8 cellular contexts compared by ENCODE assay signal in genomic region chr7:129169705-129170319, GRCh38. TPM values are rescaled to one million over a fixed set of nuclear protein-coding genes. Genes with fewer than 3 reads are reported as not detected.
DNase-seq lines count a peak whose midpoint lies in the region; TF ChIP-seq lines count a peak whose summit lies in the region.

No MANE protein-coding gene starts in this region.

- peak overlapping the region; percentile 45 for H3K27ac Mint-ChIP-seq in T-helper 1 cell treated with Interleukin-12 subunit alpha and Interleukin-12 subunit beta and Interleukin-4 antibody, amounts not matched to agents 30 μg/mL and 1 μg/mL, for 36 hours

- peak overlapping the region; percentile 60 for H3K4me3 ChIP-seq in H7 (ENCODE audit: insufficient read depth, low read depth, low read length)

- TF ChIP-seq CTCF in GM10248 (IDR thresholded peaks at IDR 0.05; ENCODE audit: control extremely low read depth, extremely low read depth, low read depth, missing control alignments) = no peak

- H3K27me3 ChIP-seq in H7 (ENCODE audit: control insufficient read depth, insufficient read depth, low read length) = no peaks in the 10 kb centered on the region

- DNase-seq in GM10248 (ENCODE audit: extremely low spot score) (peak; percentile 64), H7 (peak; percentile 58), germinal center (ENCODE audit: low spot score) (peak; percentile 77), NCI-H187 (lab: John Stamatoyannopoulos, UW) (no peak), NCI-H1694 treated with DMSO at 0.1 percent for 48 hours (lab: John Stamatoyannopoulos, UW) (no peak), NCI-H1092 (lab: John Stamatoyannopoulos, UW) (no peak)
- DNase-seq in stimulated activated CD4-positive, alpha-beta T cell treated with anti-CD3 and anti-CD28 coated beads, Interleukin-1b, Interleukin-23, amount 100 ng/mL, for 48 hours = peak; percentile 31

- no peaks in the 10 kb centered on the region for H3K36me3 Mint-ChIP-seq in T-helper 1 cell treated with Interleukin-12 subunit alpha and Interleukin-12 subunit beta and Interleukin-4 antibody, amounts not matched to agents 30 μg/mL and 1 μg/mL, for 36 hours (ENCODE audit: low read depth)

- peaks cover 20% of the 10 kb centered on the region for H3K4me1 Mint-ChIP-seq in T-helper 1 cell treated with Interleukin-12 subunit alpha and Interleukin-12 subunit beta and Interleukin-4 antibody, amounts not matched to agents 30 μg/mL and 1 μg/mL, for 36 hours (ENCODE audit: low read depth)

- H3K9me3 Mint-ChIP-seq in T-helper 1 cell treated with Interleukin-12 subunit alpha and Interleukin-12 subunit beta and Interleukin-4 antibody, amounts not matched to agents 30 μg/mL and 1 μg/mL, for 36 hours = no peaks in the 10 kb centered on the region

- 0 out of 2 replicates have a peak, but pooled peaks cover 2% of the 10 kb centered on the region for H3K36me3 ChIP-seq in H7 (replicated peaks; ENCODE audit: control insufficient read depth, insufficient read depth, low read length)

- H3K4me3 Mint-ChIP-seq in T-helper 1 cell treated with Interleukin-12 subunit alpha and Interleukin-12 subunit beta and Interleukin-4 antibody, amounts not matched to agents 30 μg/mL and 1 μg/mL, for 36 hours = peak overlapping the region; percentile 74

- CTCF ChIA-PET in GM10248 (lab: Yijun Ruan, JAX) = interaction anchor here (0.8 to 17.7 kb wide), 9 partner anchors 9 to 248 kb away, joined by 3 to 220 read pairs (median 4); partner anchors contain the start of genes SMO and TSPAN33

- H3K27me3 Mint-ChIP-seq in T-helper 1 cell treated with Interleukin-12 subunit alpha and Interleukin-12 subunit beta and Interleukin-4 antibody, amounts not matched to agents 30 μg/mL and 1 μg/mL, for 36 hours (ENCODE audit: low read depth) = peaks cover 28% of the 10 kb centered on the region

- POLR2A ChIA-PET in GM10248 (lab: Yijun Ruan, JAX) = interaction anchor here (0.6 kb wide), 1 partner anchor 188 kb away, joined by 8 read pairs; no protein-coding TSS in a partner anchor

RNA-seq across cellular contexts. Expression of gene SMO, which starts 18.6 kb away (rescaled TPM):
- 44.9 and 49.6 TPM in 2 replicates for total RNA-seq in H7 (2014; rRNA removed; shearing (Covaris generic))

RNA-seq across cellular contexts. Expression of gene TSPAN33, which starts 25.3 kb away (rescaled TPM):
- 19.7 and 22.1 TPM in 2 replicates for total RNA-seq in H7 (2014; rRNA removed; shearing (Covaris generic))

RNA-seq across cellular contexts. Expression of gene AHCYL2, which starts 55.0 kb away (rescaled TPM):
- 14.2 and 26.9 TPM in 2 replicates for total RNA-seq in H7 (2014; rRNA removed; shearing (Covaris generic))

Comparison
In these comparisons a context has a peak if more than half of its experiments do, and no peak if none do; other contexts are left out.
1. DNase-seq: peak in GM10248 (single experiment), H7 (single experiment), germinal center (single experiment) and stimulated activated CD4-positive, alpha-beta T cell treated with anti-CD3 and anti-CD28 coated beads, Interleukin-1b, Interleukin-23, amount 100 ng/mL, for 48 hours (single experiment); none in NCI-H187 (0 of 2), NCI-H1694 treated with DMSO at 0.1 percent for 48 hours (single experiment) and NCI-H1092 (single experiment).